In the genomic region with DNA sequence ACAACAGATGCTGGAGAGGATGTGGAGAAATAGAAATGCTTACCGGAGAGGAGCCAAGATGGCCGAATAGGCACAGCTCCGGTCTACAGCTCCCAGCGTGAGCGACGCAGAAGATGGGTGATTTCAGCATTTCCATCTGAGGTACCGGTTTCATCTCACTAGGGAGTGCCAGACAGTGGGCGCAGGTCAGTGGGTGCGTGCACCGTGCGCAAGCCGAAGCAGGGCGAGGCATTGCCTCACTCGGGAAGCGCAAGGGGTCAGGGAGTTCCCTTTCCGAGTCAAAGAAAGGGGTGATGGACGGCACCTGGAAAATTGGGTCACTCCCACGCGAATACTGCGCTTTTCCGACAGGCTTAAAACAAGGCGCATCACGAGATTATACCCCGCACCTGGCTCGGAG, we compare ENCODE assay signal across 2 cellular contexts.
TF ChIP-seq lines count a peak whose summit lies in the region.

No MANE protein-coding gene starts in this region.

TF ChIP-seq in HCT116, 20 proteins besides CTCF, POLR2A, EP300 and RAD21:
- TF ChIP-seq EGR1 (IDR thresholded peaks at IDR 0.05; ENCODE audit: low read depth) (0 out of 2 replicates have a peak, but pooled peaks have one; percentile 31), YY1 (IDR thresholded peaks at IDR 0.05; ENCODE audit: extremely low read depth, insufficient replicate concordance, low read depth, low read length) (peak; percentile 6)

TF ChIP-seq in H1, 55 proteins besides CTCF, POLR2A, EP300 and RAD21:
- 0 out of 2 replicates have a peak, but pooled peaks have one; percentile 33 for TF ChIP-seq YY1 (IDR thresholded peaks at IDR 0.05; ENCODE audit: low read depth, low read length)
